ENCODE assay signal across 1 cellular context in genomic region chr20:17958326-17959256, GRCh38.
A peak's percentile ranks its signal among the peaks of the same experiment; 100 is the strongest.
TF ChIP-seq lines count a peak whose summit lies in the region.

No MANE protein-coding gene starts in this region.

TF ChIP-seq in K562, 482 proteins besides CTCF, POLR2A, EP300 and RAD21 (continued from another document and continues in another):
- TF ChIP-seq, protein P1, sequence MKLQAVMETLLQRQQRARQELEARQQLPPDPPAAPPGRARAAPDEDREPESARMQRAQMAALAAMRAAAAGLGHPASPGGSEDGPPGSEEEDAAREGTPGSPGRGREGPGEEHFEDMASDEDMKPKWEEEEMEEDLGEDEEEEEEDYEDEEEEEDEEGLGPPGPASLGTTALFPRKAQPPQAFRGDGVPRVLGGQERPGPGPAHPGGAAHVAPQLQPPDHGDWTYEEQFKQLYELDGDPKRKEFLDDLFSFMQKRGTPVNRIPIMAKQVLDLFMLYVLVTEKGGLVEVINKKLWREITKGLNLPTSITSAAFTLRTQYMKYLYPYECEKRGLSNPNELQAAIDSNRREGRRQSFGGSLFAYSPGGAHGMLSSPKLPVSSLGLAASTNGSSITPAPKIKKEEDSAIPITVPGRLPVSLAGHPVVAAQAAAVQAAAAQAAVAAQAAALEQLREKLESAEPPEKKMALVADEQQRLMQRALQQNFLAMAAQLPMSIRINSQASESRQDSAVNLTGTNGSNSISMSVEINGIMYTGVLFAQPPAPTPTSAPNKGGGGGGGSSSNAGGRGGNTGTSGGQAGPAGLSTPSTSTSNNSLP (IDR thresholded peaks at IDR 0.05; ENCODE audit: borderline replicate concordance, low read depth, low read length) = peak; percentile 58; the same call in 1 of the 2 replicates
- TF ChIP-seq RBM39 (optimal IDR thresholded peaks at IDR 0.05; ENCODE audit: low read depth, low read length) = no peak
- TF ChIP-seq ZNF696 (CRISPR knock-in tag; conservative IDR thresholded peaks at IDR 0.05) = no peak
- TF ChIP-seq FOXA3 (CRISPR knock-in tag; conservative IDR thresholded peaks at IDR 0.05 in 1 of 2, IDR thresholded peaks at IDR 0.05 in 1 of 2) = peak in 1 of 2 experiments; percentile 52; a peak in 1 of 4 replicates
- 0 out of 2 replicates have a peak, but pooled peaks have one; percentile 12 for TF ChIP-seq RAD51 (IDR thresholded peaks at IDR 0.05; ENCODE audit: borderline replicate concordance, low read depth)
- TF ChIP-seq MAFG (tag; conservative IDR thresholded peaks at IDR 0.05) = peak; percentile 39; the same call in 1 of the 2 replicates
- TF ChIP-seq POLR2H (tag; IDR thresholded peaks at IDR 0.05; ENCODE audit: low read depth) = peak; percentile 51; the same call in 1 of the 2 replicates
- TF ChIP-seq TAL1 (IDR thresholded peaks at IDR 0.05) = peak; percentile 89
- peak; percentile 66 for TF ChIP-seq HDAC3 (IDR thresholded peaks at IDR 0.05; ENCODE audit: borderline replicate concordance, partially characterized antibody)
- TF ChIP-seq STAT5A (IDR thresholded peaks at IDR 0.05; ENCODE audit: borderline replicate concordance, low read length) = peak; percentile 59; the same call in 1 of the 2 replicates
- TF ChIP-seq SP2 (IDR thresholded peaks at IDR 0.05; ENCODE audit: extremely low read depth, low read depth, low read length, poor library complexity, severe bottlenecking) = no peak
- peak; percentile 88 for TF ChIP-seq NCOR1 (IDR thresholded peaks at IDR 0.05)
- 0 out of 2 replicates have a peak, but pooled peaks have one; percentile 19 for TF ChIP-seq VEZF1 (CRISPR knock-in tag; IDR thresholded peaks at IDR 0.05)
- TF ChIP-seq TRIM24 (IDR thresholded peaks at IDR 0.05) = peak in 1 of 2 experiments; percentile 66; a peak in 2 of 4 replicates
- peak; percentile 65 for TF ChIP-seq DACH1 (IDR thresholded peaks at IDR 0.05; ENCODE audit: partially characterized antibody)
- TF ChIP-seq TBL1XR1 (IDR thresholded peaks at IDR 0.05; ENCODE audit: low read length in 2 of 2) = peak in 1 of 2 experiments; percentile 66; a peak in 1 of 4 replicates
- peak; percentile 83 for TF ChIP-seq PML (IDR thresholded peaks at IDR 0.05; ENCODE audit: low read length)
- peak; percentile 33; the same call in 1 of the 2 replicates for TF ChIP-seq PKNOX1 (IDR thresholded peaks at IDR 0.05)
- TF ChIP-seq CC2D1A (IDR thresholded peaks at IDR 0.05) = 0 out of 2 replicates have a peak, but pooled peaks have one; percentile 60
- 0 out of 2 replicates have a peak, but pooled peaks have one; percentile 36 for TF ChIP-seq CREB3 (tag; conservative IDR thresholded peaks at IDR 0.05; ENCODE audit: low read depth)
- peak; percentile 87 for TF ChIP-seq RNF2 (IDR thresholded peaks at IDR 0.05)
- peak; percentile 61 for TF ChIP-seq CXXC5 (CRISPR knock-in tag; IDR thresholded peaks at IDR 0.05)
- TF ChIP-seq JUND (IDR thresholded peaks at IDR 0.05; ENCODE audit: borderline replicate concordance, low read depth, low read length) = peak; percentile 17; the same call in 1 of the 2 replicates
- TF ChIP-seq JUND (tag; IDR thresholded peaks at IDR 0.05; ENCODE audit: borderline replicate concordance, low read depth, low read length) = peak; percentile 32; the same call in 1 of the 3 replicates
- 0 out of 6 replicates have a peak, but pooled peaks of 1 of the 3 experiments have one; percentile 60 for TF ChIP-seq ZBTB11 (CRISPR knock-in tag; IDR thresholded peaks at IDR 0.05)
- peak; percentile 91 for TF ChIP-seq CBFA2T2 (conservative IDR thresholded peaks at IDR 0.05)
- TF ChIP-seq FOSL1 (tag; conservative IDR thresholded peaks at IDR 0.05) = peak; percentile 43; the same call in 1 of the 2 replicates
- TF ChIP-seq, protein P2, sequence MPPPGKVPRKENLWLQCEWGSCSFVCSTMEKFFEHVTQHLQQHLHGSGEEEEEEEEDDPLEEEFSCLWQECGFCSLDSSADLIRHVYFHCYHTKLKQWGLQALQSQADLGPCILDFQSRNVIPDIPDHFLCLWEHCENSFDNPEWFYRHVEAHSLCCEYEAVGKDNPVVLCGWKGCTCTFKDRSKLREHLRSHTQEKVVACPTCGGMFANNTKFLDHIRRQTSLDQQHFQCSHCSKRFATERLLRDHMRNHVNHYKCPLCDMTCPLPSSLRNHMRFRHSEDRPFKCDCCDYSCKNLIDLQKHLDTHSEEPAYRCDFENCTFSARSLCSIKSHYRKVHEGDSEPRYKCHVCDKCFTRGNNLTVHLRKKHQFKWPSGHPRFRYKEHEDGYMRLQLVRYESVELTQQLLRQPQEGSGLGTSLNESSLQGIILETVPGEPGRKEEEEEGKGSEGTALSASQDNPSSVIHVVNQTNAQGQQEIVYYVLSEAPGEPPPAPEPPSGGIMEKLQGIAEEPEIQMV (tag; conservative IDR thresholded peaks at IDR 0.05; ENCODE audit: low read depth) = no peak
- peak; percentile 94 for TF ChIP-seq ESRRA (IDR thresholded peaks at IDR 0.05; ENCODE audit: borderline replicate concordance, low read depth)
- TF ChIP-seq ZNF175 (CRISPR knock-in tag; IDR thresholded peaks at IDR 0.05; ENCODE audit: low read depth) = peak; percentile 78; the same call in 1 of the 2 replicates
- TF ChIP-seq MTA3 (IDR thresholded peaks at IDR 0.05; ENCODE audit: borderline replicate concordance) = peak; percentile 42; the same call in 1 of the 2 replicates
- TF ChIP-seq ATF7 (IDR thresholded peaks at IDR 0.05) = 0 out of 2 replicates have a peak, but pooled peaks have one; percentile 45
- TF ChIP-seq NBN (IDR thresholded peaks at IDR 0.05; ENCODE audit: low read depth) = 0 out of 2 replicates have a peak, but pooled peaks have one; percentile 57
- TF ChIP-seq SOX6 (IDR thresholded peaks at IDR 0.05) = peak; percentile 83
- TF ChIP-seq RCOR1 (IDR thresholded peaks at IDR 0.05; ENCODE audit: borderline replicate concordance in 1 of 2, low read depth in 2 of 2, low read length in 2 of 2) = peak; percentile 34 to 93; a peak in 3 of 4 replicates
- peak; percentile 70 for TF ChIP-seq ETV1 (tag; conservative IDR thresholded peaks at IDR 0.05; ENCODE audit: low read depth)
- TF ChIP-seq ZNF589 (CRISPR knock-in tag; IDR thresholded peaks at IDR 0.05; ENCODE audit: low read depth) = 0 out of 2 replicates have a peak, but pooled peaks have one; percentile 34
- TF ChIP-seq KLF1 (tag; IDR thresholded peaks at IDR 0.05) = no peak
- no peak for TF ChIP-seq OTX1 (CRISPR knock-in tag; IDR thresholded peaks at IDR 0.05)
- 0 out of 2 replicates have a peak, but pooled peaks have one; percentile 14 for TF ChIP-seq NFE2 (IDR thresholded peaks at IDR 0.05; ENCODE audit: low read depth)
- peak; percentile 87; the same call in 1 of the 2 replicates for TF ChIP-seq SMARCA4 (IDR thresholded peaks at IDR 0.05)
- peak; percentile 94 for TF ChIP-seq ARID1B (IDR thresholded peaks at IDR 0.05)
- TF ChIP-seq RUNX1 (IDR thresholded peaks at IDR 0.05; ENCODE audit: low read depth) = no peak
- peak; percentile 80 for TF ChIP-seq MEIS2 (IDR thresholded peaks at IDR 0.05; ENCODE audit: partially characterized antibody)
- no peak for TF ChIP-seq ZNF146 (CRISPR knock-in tag; IDR thresholded peaks at IDR 0.05; ENCODE audit: unreplicated experiment)
- TF ChIP-seq HDAC2 (IDR thresholded peaks at IDR 0.05) = peak; percentile 90
- TF ChIP-seq PRPF4 (IDR thresholded peaks at IDR 0.05; ENCODE audit: insufficient read depth, low read depth, low read length, poor library complexity, severe bottlenecking) = no peak
- TF ChIP-seq ZNF644 (tag; IDR thresholded peaks at IDR 0.05; ENCODE audit: low read depth) = 0 out of 2 replicates have a peak, but pooled peaks have one; percentile 57
- peak; percentile 88 for TF ChIP-seq ZNF316 (IDR thresholded peaks at IDR 0.05)
- TF ChIP-seq ETV5 (CRISPR knock-in tag; IDR thresholded peaks at IDR 0.05; ENCODE audit: low read depth) = no peak
- TF ChIP-seq KDM1A (IDR thresholded peaks at IDR 0.05) = peak; percentile 94 to 95
- no peak for TF ChIP-seq FOXJ3 (CRISPR knock-in tag; IDR thresholded peaks at IDR 0.05)
- TF ChIP-seq MYNN (IDR thresholded peaks at IDR 0.05) = peak; percentile 18; the same call in 1 of the 2 replicates
- TF ChIP-seq MYNN (CRISPR knock-in tag; IDR thresholded peaks at IDR 0.05) = no peak
- peak; percentile 54; the same call in 1 of the 2 replicates for TF ChIP-seq GATA2 (CRISPR knock-in tag; IDR thresholded peaks at IDR 0.05)
- TF ChIP-seq YY1 (IDR thresholded peaks at IDR 0.05; ENCODE audit: borderline replicate concordance in 1 of 3, control insufficient read depth in 1 of 3, extremely low read depth in 1 of 3, insufficient read depth in 3 of 3, insufficient read length in 1 of 3, insufficient replicate concordance in 2 of 3, low read depth in 1 of 3, low read length in 2 of 3) = peak in 1 of 3 experiments; percentile 24
- no peak for TF ChIP-seq ATF1 (CRISPR knock-in tag; IDR thresholded peaks at IDR 0.05)
- peak; percentile 33; the same call in 1 of the 2 replicates for TF ChIP-seq ATF1 (tag; IDR thresholded peaks at IDR 0.05)
- TF ChIP-seq RFX7 (CRISPR knock-in tag; IDR thresholded peaks at IDR 0.05) = 0 out of 2 replicates have a peak, but pooled peaks have one; percentile 6
- peak; percentile 72 for TF ChIP-seq NFIC (IDR thresholded peaks at IDR 0.05)
- TF ChIP-seq CTBP1 (IDR thresholded peaks at IDR 0.05; ENCODE audit: borderline replicate concordance) = peak; percentile 62; the same call in 1 of the 2 replicates
- TF ChIP-seq, protein P3, sequence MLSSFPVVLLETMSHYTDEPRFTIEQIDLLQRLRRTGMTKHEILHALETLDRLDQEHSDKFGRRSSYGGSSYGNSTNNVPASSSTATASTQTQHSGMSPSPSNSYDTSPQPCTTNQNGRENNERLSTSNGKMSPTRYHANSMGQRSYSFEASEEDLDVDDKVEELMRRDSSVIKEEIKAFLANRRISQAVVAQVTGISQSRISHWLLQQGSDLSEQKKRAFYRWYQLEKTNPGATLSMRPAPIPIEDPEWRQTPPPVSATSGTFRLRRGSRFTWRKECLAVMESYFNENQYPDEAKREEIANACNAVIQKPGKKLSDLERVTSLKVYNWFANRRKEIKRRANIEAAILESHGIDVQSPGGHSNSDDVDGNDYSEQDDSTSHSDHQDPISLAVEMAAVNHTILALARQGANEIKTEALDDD (IDR thresholded peaks at IDR 0.05) = peak; percentile 84
- no peak for TF ChIP-seq ZNF3 (CRISPR knock-in tag; IDR thresholded peaks at IDR 0.05)
- no peak for TF ChIP-seq ZNF707 (CRISPR knock-in tag; conservative IDR thresholded peaks at IDR 0.05)
